Comparison of ENCODE assay signal across 1 cellular context in the genomic region with DNA sequence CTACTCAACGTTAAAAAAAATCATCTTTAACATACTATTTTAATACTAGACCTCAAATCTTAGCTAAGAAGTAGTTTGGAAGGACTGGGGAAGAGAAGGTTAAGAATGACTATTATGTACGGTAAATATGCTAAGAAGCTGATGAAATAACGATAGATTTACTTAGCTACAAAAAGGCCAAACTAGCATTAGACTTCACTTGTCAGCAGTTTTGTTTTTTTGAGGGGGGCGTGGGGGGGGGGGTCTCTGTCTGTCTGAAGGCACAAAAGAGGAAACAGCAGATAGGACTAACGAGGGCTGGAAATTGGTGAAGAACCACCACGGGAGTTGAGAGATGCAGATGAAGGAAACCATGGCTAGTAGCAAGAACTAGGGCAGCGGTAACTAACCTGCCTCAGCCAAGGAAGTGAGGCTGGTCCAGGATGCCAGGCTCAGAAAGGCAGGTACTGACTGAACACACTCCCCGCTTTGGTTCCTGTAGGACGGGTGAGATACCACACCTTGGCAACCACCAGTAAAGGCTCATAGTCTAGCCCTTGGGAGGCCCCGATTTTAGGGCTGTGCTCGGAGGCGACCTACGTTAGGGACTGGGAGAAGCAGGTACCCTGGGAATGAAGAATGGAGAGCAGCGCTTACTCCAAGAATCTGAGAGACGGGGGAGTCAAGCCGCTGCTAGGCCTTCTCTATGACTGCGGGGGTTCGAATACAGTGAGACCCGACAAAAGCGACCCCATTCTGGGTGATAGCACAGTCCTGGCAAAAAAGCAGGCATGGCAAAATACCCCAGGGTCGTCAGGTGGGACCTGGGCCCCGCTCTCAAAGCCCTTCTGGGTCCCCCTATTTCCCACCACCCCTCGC.
TF ChIP-seq lines count a peak whose summit lies in the region.

No MANE protein-coding gene starts in this region.

TF ChIP-seq in HepG2, 621 proteins besides CTCF, POLR2A, EP300 and RAD21 (continued from another document and continues in another):
- TF ChIP-seq, protein P1, sequence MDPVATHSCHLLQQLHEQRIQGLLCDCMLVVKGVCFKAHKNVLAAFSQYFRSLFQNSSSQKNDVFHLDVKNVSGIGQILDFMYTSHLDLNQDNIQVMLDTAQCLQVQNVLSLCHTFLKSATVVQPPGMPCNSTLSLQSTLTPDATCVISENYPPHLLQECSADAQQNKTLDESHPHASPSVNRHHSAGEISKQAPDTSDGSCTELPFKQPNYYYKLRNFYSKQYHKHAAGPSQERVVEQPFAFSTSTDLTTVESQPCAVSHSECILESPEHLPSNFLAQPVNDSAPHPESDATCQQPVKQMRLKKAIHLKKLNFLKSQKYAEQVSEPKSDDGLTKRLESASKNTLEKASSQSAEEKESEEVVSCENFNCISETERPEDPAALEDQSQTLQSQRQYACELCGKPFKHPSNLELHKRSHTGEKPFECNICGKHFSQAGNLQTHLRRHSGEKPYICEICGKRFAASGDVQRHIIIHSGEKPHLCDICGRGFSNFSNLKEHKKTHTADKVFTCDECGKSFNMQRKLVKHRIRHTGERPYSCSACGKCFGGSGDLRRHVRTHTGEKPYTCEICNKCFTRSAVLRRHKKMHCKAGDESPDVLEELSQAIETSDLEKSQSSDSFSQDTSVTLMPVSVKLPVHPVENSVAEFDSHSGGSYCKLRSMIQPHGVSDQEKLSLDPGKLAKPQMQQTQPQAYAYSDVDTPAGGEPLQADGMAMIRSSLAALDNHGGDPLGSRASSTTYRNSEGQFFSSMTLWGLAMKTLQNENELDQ (CRISPR knock-in tag; IDR thresholded peaks at IDR 0.05; ENCODE audit: borderline replicate concordance) = no peak
- TF ChIP-seq, protein P2, sequence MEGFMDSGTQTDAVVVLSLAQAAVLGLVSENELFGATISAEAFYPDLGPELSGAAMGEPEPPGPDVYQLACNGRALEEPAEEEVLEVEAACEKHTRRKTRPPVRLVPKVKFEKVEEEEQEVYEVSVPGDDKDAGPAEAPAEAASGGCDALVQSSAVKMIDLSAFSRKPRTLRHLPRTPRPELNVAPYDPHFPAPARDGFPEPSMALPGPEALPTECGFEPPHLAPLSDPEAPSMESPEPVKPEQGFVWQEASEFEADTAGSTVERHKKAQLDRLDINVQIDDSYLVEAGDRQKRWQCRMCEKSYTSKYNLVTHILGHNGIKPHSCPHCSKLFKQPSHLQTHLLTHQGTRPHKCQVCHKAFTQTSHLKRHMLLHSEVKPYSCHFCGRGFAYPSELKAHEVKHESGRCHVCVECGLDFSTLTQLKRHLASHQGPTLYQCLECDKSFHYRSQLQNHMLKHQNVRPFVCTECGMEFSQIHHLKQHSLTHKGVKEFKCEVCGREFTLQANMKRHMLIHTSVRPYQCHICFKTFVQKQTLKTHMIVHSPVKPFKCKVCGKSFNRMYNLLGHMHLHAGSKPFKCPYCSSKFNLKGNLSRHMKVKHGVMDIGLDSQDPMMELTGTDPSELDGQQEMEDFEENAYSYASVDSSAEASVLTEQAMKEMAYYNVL (CRISPR knock-in tag; IDR thresholded peaks at IDR 0.05; ENCODE audit: borderline replicate concordance) = no peak
- TF ChIP-seq ZNF256 (CRISPR knock-in tag; conservative IDR thresholded peaks at IDR 0.05) (peak; percentile 24; the same call in 1 of the 2 replicates), SMYD3 (CRISPR knock-in tag; IDR thresholded peaks at IDR 0.05) (peak; percentile 30; the same call in 1 of the 2 replicates), ZKSCAN1 (IDR thresholded peaks at IDR 0.05; ENCODE audit: low read length) (peak; percentile 9; the same call in 1 of the 2 replicates), DBP (CRISPR knock-in tag; IDR thresholded peaks at IDR 0.05; ENCODE audit: not compliant biosample characterization) (no peak), ZNF720 (CRISPR knock-in tag; IDR thresholded peaks at IDR 0.05) (0 out of 2 replicates have a peak, but pooled peaks have one; percentile 45), NFKBIZ (CRISPR knock-in tag; IDR thresholded peaks at IDR 0.05) (no peak; the same call in 1 of the 2 replicates), AHDC1 (CRISPR knock-in tag; IDR thresholded peaks at IDR 0.05; ENCODE audit: borderline replicate concordance) (peak; percentile 29; the same call in 1 of the 2 replicates), EHMT2 (IDR thresholded peaks at IDR 0.05; ENCODE audit: borderline replicate concordance, low read depth, low read length) (no peak), ATM (IDR thresholded peaks at IDR 0.05; ENCODE audit: borderline replicate concordance) (no peak), ZNF276 (CRISPR knock-in tag; IDR thresholded peaks at IDR 0.05; ENCODE audit: low read depth) (no peak), TBX2 (CRISPR knock-in tag; IDR thresholded peaks at IDR 0.05; ENCODE audit: borderline replicate concordance) (no peak), BRF2 (CRISPR knock-in tag; IDR thresholded peaks at IDR 0.05) (no peak), NFRKB (IDR thresholded peaks at IDR 0.05) (no peak), ZKSCAN5 (CRISPR knock-in tag; IDR thresholded peaks at IDR 0.05) (no peak), ZNF354B (CRISPR knock-in tag; IDR thresholded peaks at IDR 0.05) (0 out of 2 replicates have a peak, but pooled peaks have one; percentile 74), ELF1 (CRISPR knock-in tag; IDR thresholded peaks at IDR 0.05) (no peak)
- TF ChIP-seq, protein P3, sequence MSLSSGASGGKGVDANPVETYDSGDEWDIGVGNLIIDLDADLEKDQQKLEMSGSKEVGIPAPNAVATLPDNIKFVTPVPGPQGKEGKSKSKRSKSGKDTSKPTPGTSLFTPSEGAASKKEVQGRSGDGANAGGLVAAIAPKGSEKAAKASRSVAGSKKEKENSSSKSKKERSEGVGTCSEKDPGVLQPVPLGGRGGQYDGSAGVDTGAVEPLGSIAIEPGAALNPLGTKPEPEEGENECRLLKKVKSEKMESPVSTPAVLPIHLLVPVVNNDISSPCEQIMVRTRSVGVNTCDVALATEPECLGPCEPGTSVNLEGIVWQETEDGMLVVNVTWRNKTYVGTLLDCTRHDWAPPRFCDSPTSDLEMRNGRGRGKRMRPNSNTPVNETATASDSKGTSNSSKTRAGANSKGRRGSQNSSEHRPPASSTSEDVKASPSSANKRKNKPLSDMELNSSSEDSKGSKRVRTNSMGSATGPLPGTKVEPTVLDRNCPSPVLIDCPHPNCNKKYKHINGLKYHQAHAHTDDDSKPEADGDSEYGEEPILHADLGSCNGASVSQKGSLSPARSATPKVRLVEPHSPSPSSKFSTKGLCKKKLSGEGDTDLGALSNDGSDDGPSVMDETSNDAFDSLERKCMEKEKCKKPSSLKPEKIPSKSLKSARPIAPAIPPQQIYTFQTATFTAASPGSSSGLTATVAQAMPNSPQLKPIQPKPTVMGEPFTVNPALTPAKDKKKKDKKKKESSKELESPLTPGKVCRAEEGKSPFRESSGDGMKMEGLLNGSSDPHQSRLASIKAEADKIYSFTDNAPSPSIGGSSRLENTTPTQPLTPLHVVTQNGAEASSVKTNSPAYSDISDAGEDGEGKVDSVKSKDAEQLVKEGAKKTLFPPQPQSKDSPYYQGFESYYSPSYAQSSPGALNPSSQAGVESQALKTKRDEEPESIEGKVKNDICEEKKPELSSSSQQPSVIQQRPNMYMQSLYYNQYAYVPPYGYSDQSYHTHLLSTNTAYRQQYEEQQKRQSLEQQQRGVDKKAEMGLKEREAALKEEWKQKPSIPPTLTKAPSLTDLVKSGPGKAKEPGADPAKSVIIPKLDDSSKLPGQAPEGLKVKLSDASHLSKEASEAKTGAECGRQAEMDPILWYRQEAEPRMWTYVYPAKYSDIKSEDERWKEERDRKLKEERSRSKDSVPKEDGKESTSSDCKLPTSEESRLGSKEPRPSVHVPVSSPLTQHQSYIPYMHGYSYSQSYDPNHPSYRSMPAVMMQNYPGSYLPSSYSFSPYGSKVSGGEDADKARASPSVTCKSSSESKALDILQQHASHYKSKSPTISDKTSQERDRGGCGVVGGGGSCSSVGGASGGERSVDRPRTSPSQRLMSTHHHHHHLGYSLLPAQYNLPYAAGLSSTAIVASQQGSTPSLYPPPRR (CRISPR knock-in tag; IDR thresholded peaks at IDR 0.05; ENCODE audit: borderline replicate concordance) = 0 out of 2 replicates have a peak, but pooled peaks have one; percentile 30
- TF ChIP-seq, protein P4, sequence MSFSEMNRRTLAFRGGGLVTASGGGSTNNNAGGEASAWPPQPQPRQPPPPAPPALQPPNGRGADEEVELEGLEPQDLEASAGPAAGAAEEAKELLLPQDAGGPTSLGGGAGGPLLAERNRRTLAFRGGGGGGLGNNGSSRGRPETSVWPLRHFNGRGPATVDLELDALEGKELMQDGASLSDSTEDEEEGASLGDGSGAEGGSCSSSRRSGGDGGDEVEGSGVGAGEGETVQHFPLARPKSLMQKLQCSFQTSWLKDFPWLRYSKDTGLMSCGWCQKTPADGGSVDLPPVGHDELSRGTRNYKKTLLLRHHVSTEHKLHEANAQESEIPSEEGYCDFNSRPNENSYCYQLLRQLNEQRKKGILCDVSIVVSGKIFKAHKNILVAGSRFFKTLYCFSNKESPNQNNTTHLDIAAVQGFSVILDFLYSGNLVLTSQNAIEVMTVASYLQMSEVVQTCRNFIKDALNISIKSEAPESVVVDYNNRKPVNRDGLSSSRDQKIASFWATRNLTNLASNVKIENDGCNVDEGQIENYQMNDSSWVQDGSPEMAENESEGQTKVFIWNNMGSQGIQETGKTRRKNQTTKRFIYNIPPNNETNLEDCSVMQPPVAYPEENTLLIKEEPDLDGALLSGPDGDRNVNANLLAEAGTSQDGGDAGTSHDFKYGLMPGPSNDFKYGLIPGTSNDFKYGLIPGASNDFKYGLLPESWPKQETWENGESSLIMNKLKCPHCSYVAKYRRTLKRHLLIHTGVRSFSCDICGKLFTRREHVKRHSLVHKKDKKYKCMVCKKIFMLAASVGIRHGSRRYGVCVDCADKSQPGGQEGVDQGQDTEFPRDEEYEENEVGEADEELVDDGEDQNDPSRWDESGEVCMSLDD (CRISPR knock-in tag; IDR thresholded peaks at IDR 0.05; ENCODE audit: borderline replicate concordance) = no peak
- TF ChIP-seq, protein P5, sequence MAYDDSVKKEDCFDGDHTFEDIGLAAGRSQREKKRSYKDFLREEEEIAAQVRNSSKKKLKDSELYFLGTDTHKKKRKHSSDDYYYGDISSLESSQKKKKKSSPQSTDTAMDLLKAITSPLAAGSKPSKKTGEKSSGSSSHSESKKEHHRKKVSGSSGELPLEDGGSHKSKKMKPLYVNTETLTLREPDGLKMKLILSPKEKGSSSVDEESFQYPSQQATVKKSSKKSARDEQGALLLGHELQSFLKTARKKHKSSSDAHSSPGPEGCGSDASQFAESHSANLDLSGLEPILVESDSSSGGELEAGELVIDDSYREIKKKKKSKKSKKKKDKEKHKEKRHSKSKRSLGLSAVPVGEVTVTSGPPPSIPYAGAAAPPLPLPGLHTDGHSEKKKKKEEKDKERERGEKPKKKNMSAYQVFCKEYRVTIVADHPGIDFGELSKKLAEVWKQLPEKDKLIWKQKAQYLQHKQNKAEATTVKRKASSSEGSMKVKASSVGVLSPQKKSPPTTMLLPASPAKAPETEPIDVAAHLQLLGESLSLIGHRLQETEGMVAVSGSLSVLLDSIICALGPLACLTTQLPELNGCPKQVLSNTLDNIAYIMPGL (CRISPR knock-in tag; IDR thresholded peaks at IDR 0.05; ENCODE audit: borderline replicate concordance in 1 of 2, low read depth in 1 of 2) = peak in 1 of 2 experiments; percentile 0; a peak in 1 of 4 replicates
